1 cellular context compared by ENCODE assay signal in genomic region chr22:25153961-25154685, GRCh38.
A peak's percentile ranks its signal among the peaks of the same experiment; 100 is the strongest.
TF ChIP-seq lines count a peak whose summit lies in the region.

No MANE protein-coding gene starts in this region.

TF ChIP-seq in SK-N-SH, 30 proteins besides CTCF, POLR2A, EP300 and RAD21 (continued from another document):
- TF ChIP-seq MAX (IDR thresholded peaks at IDR 0.05; ENCODE audit: low read depth) (no peak), NFIC (IDR thresholded peaks at IDR 0.05; ENCODE audit: borderline replicate concordance) (peak; percentile 53), TCF12 (IDR thresholded peaks at IDR 0.05) (peak; percentile 77), MXI1 (IDR thresholded peaks at IDR 0.05; ENCODE audit: low read depth, low read length) (peak; percentile 23; the same call in 1 of the 2 replicates), JUND (IDR thresholded peaks at IDR 0.05) (no peak), TAF1 (IDR thresholded peaks at IDR 0.05; ENCODE audit: borderline replicate concordance, low read depth, low read length) (no peak)
TF ChIP-seq in SK-N-SH: peak in this region for 4.
